17 cellular contexts compared by ENCODE assay signal in the genomic region with DNA sequence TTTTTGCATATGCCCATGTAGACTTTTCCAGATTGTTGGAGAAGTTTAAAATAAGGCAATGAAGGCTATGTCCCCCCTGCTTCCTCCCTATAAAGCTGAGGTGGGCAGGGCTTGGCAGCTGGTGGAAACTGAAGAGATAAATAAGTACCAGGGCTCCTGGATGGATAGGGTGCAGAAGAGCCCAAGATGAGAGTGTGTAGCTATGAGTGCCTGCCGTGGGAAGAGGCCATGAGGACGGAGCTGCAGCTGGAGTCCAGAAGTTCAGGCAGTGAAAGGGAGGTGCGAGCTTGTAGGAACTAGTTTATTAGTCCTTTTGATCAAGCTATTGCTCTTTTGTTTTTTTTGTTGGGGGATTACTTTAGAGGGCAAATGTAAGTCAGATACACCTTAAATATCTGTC. TPM values are rescaled to one million over a fixed set of nuclear protein-coding genes. Genes with fewer than 3 reads are reported as not detected.
DNase-seq lines count a peak whose midpoint lies in the region; ATAC-seq and TF ChIP-seq lines count a peak whose summit lies in the region.
"Had no signal": no experiment of that assay in that cellular context is flagged by ENCODE, and none has a peak within 500 bp of the region (broad histone marks: within the 10 kb centered on the region; RNA-seq: fewer than 3 reads in every experiment).

No MANE protein-coding gene starts in this region.

- intact Hi-C loops in mammary epithelial cell (cut with micrococcal nuclease), result no loop called here
- intact Hi-C loops in gastrocnemius medialis (cut with DNase I; ENCODE audit: low total_unique reads), result no loop called here
- intact Hi-C loops in mucosa of descending colon (cut with DNase I, micrococcal nuclease), result no loop called here

- H3K4me3 ChIP-seq in GM23248 (peak overlapping the region; percentile 21; the same call in 1 of the 2 replicates), mammary epithelial cell (replicated peaks in 1 of 3; ENCODE audit: insufficient read depth in 1 of 3, low read depth in 2 of 3, low read length in 3 of 3) (no peak overlapping the region), right atrium auricular region (no peak overlapping the region), gastrocnemius medialis (no peak overlapping the region), mucosa of descending colon (no peak overlapping the region), foreskin fibroblast (ENCODE audit: low read depth in 1 of 2, low read length in 2 of 2) (no peak overlapping the region)

- H3K9me2 ChIP-seq in GM23248 (ENCODE audit: insufficient read depth), result no peaks in the 10 kb centered on the region

- dilution Hi-C loops in mammary epithelial cell (cut with HindIII; ENCODE audit: low sequenced_read_pairs), result loop anchor here (5.0 kb wide), 1 partner anchor 46 kb away; no protein-coding TSS in a partner anchor

- peaks cover 29% of the 10 kb centered on the region for H3K4me1 ChIP-seq in GM23248 (ENCODE audit: insufficient read depth)
- peaks cover 31% of the 10 kb centered on the region for H3K4me1 ChIP-seq in mammary epithelial cell (ENCODE audit: insufficient read depth, low read length)
- peaks cover 0 to 25% of the 10 kb centered on the region in 2 donors for H3K4me1 ChIP-seq in right atrium auricular region
- peaks cover 4 to 6% of the 10 kb centered on the region in 2 donors for H3K4me1 ChIP-seq in gastrocnemius medialis
- H3K4me1 ChIP-seq in mucosa of descending colon (ENCODE audit: low read depth), result no peaks in the 10 kb centered on the region

- CTCF ChIA-PET in mammary epithelial cell (lab: Charles Lee; ENCODE audit: low non-redundant PET), result no interaction called here

- peak overlapping the region; percentile 12; the same call in 1 of the 2 replicates for H3K9ac ChIP-seq in GM23248
- H3K9ac ChIP-seq in mammary epithelial cell (ENCODE audit: insufficient read depth, low read length), result no peak overlapping the region

- H3K79me2 ChIP-seq in GM23248 (ENCODE audit: insufficient read depth) (peaks cover 90% of the 10 kb centered on the region), mammary epithelial cell (ENCODE audit: insufficient read depth, low read length) (peaks cover 84% of the 10 kb centered on the region)

- H3K4me2 ChIP-seq in GM23248 (ENCODE audit: unreplicated experiment), result peak overlapping the region; percentile 71
- H3K4me2 ChIP-seq in mammary epithelial cell (ENCODE audit: insufficient read depth, low read depth, low read length), result peak overlapping the region; percentile 39

- TF ChIP-seq CTCF in mammary epithelial cell (conservative IDR thresholded peaks at IDR 0.05 in 1 of 2, IDR thresholded peaks at IDR 0.05 in 1 of 2; ENCODE audit: extremely low read depth in 1 of 2, insufficient read depth in 1 of 2, low read depth in 1 of 2, low read length in 2 of 2) (no peak), right atrium auricular region (IDR thresholded peaks at IDR 0.05) (no peak), gastrocnemius medialis (IDR thresholded peaks at IDR 0.05 in 4 of 5, conservative IDR thresholded peaks at IDR 0.05 in 1 of 5) (no peak), mucosa of descending colon (IDR thresholded peaks at IDR 0.05) (no peak), foreskin fibroblast (IDR thresholded peaks at IDR 0.05; ENCODE audit: low read depth, low read length) (no peak)

- no peak for TF ChIP-seq POLR2A in gastrocnemius medialis (IDR thresholded peaks at IDR 0.05)

- H3K9me3 ChIP-seq in GM23248 (ENCODE audit: low read depth) (no peaks in the 10 kb centered on the region), mammary epithelial cell (replicated peaks; ENCODE audit: insufficient read depth, low read length) (no peaks in the 10 kb centered on the region), right atrium auricular region (no peaks in the 10 kb centered on the region), gastrocnemius medialis (no peaks in the 10 kb centered on the region), mucosa of descending colon (no peaks in the 10 kb centered on the region)
- H3K9me3 ChIP-seq: Caco-2 had no signal

- H3F3A ChIP-seq in GM23248 (ENCODE audit: insufficient read depth), result peaks cover 31% of the 10 kb centered on the region

- WGBS in GM23248 (ENCODE audit: low coverage in 1 of 2, low lambda C conversion rate in 2 of 2, missing lambda C conversion rate in 2 of 2), 2 experiments, result 58% methylated on average over 3 of the region's 3 CpGs
- 65% methylated on average over 3 of the region's 3 CpGs for WGBS in mammary epithelial cell (ENCODE audit: low coverage, missing lambda C conversion rate)

- in situ Hi-C loops in GM23248 (cut with MboI), result no loop called here
- in situ Hi-C loops in mammary epithelial cell (cut with MboI; ENCODE audit: low sequenced_read_pairs in 2 of 2), result no loop called here
- in situ Hi-C loops in gastrocnemius medialis (cut with MboI; ENCODE audit: low sequenced_read_pairs in 4 of 4), result no loop called here

- H4K20me1 ChIP-seq in GM23248 (ENCODE audit: insufficient read depth) (no peaks in the 10 kb centered on the region), mammary epithelial cell (ENCODE audit: insufficient read depth, low read length) (no peaks in the 10 kb centered on the region)

- H3K27ac ChIP-seq in GM23248 (peak overlapping the region; percentile 60), mammary epithelial cell (ENCODE audit: insufficient read depth, low read depth, low read length) (peak overlapping the region; percentile 37), right atrium auricular region (peak overlapping the region; percentile 21 to 60), gastrocnemius medialis (peak overlapping the region; percentile 11 to 36 (median 24))

- no peaks in the 10 kb centered on the region for H3K27me3 ChIP-seq in GM23248 (replicated peaks; ENCODE audit: insufficient read depth)
- H3K27me3 ChIP-seq in mammary epithelial cell (ENCODE audit: insufficient read depth, low read length), result no peaks in the 10 kb centered on the region
- no peaks in the 10 kb centered on the region for H3K27me3 ChIP-seq in right atrium auricular region
- H3K27me3 ChIP-seq in gastrocnemius medialis, result no peaks in the 10 kb centered on the region

- no TSS peak for BruUV-seq in mammary epithelial cell (replicated peaks; lab: Mats Ljungman, UMichigan)

- H3K36me3 ChIP-seq in GM23248 (ENCODE audit: low read depth) (peaks cover 32% of the 10 kb centered on the region), mammary epithelial cell (ENCODE audit: insufficient read depth, low read length) (peaks cover 15% of the 10 kb centered on the region), right atrium auricular region (peaks cover 9% of the 10 kb centered on the region), gastrocnemius medialis (no peaks in the 10 kb centered on the region), mucosa of descending colon (ENCODE audit: low read depth) (no peaks in the 10 kb centered on the region)

- DNase-seq in GM23248 (peak; percentile 32), mammary epithelial cell (no peak), right atrium auricular region (ENCODE audit: low spot score) (no peak), gastrocnemius medialis (no peak), GM19238 (ENCODE audit: insufficient read length, low spot score) (no peak), mucosa of descending colon (no peak), foreskin fibroblast (no peak), HPDE6-E6E7 (ENCODE audit: extremely low spot score) (no peak)
- DNase-seq: activated CD4-positive, alpha-beta T cell treated with anti-CD3 and anti-CD28 coated beads for 1 hour; Caco-2; cerebellar nuclear complex; MM.1S; NCI-H187; NCI-H524; SIG-M5 had no signal

- H2AFZ ChIP-seq in GM23248 (no peak overlapping the region), mammary epithelial cell (ENCODE audit: low read depth, low read length) (no peak overlapping the region)

- ATAC-seq in gastrocnemius medialis (no peak), mucosa of descending colon (no peak)
- ATAC-seq: HepG2 had no signal

RNA-seq across cellular contexts. Expression of a gene that starts 52.4 kb away (rescaled TPM):
- 60.6 and 63.9 TPM in 2 replicates for total RNA-seq in GM23248 (2014; rRNA removed; shearing (Covaris generic))
- 53.3 and 55.6 TPM in 2 replicates for polyA plus RNA-seq in GM23248 (2016; fragmentation: Nextera tagmentation; extraction: Ambion mirVana)
- total RNA-seq in mammary epithelial cell, result 100 to 1,000 TPM in 1 of 2 donors, 10 to 100 TPM in 1; 95.5 to 153 TPM
- polyA plus RNA-seq in mammary epithelial cell, result 21.1 TPM
- polyA minus RNA-seq in mammary epithelial cell, result 55.5 TPM
- total RNA-seq in right atrium auricular region, result 10 to 100 TPM; 20.2 to 48.1 TPM
- 1 to 10 TPM; 3.0 to 7.2 (median 4.0) TPM for total RNA-seq in gastrocnemius medialis
- total RNA-seq in mucosa of descending colon, result 10 to 100 TPM in 2 of 3 donors, 1 to 10 TPM in 1; 9.4 to 90.2 (median 17.7) TPM
- total RNA-seq: G401 had no signal
